ENCODE assay signal across 11 cellular contexts in genomic region chr5:138603521-138603920, GRCh38. TPM values are rescaled to one million over a fixed set of nuclear protein-coding genes. Genes with fewer than 3 reads are reported as not detected.
A peak's percentile ranks its signal among the peaks of the same experiment; 100 is the strongest.
DNase-seq lines count a peak whose midpoint lies in the region; ATAC-seq lines count a peak whose summit lies in the region.
"Had no signal": no experiment of that assay in that cellular context is flagged by ENCODE, and none has a peak within 500 bp of the region (broad histone marks: within the 10 kb centered on the region; RNA-seq: fewer than 3 reads in every experiment).

No MANE protein-coding gene starts in this region.

- no peak overlapping the region for H2BK12ac ChIP-seq in neuronal stem cell (ENCODE audit: low read length)

- no peak overlapping the region for H3K4me2 ChIP-seq in neuronal stem cell (ENCODE audit: insufficient read depth, low read length, poor library complexity, severe bottlenecking)
- H3K4me2 ChIP-seq: A549 had no signal

- H3K23ac ChIP-seq in neuronal stem cell (ENCODE audit: low read depth, low read length, poor library complexity), result no peak overlapping the region

- no peak overlapping the region for H2BK120ac ChIP-seq in neuronal stem cell (ENCODE audit: low read depth, low read length)

- peak overlapping the region; percentile 77 for H2AFZ ChIP-seq in neuronal stem cell (ENCODE audit: low read length)

- no peak overlapping the region for H4K8ac ChIP-seq in neuronal stem cell (ENCODE audit: low read depth, low read length)

- H3K4me1 ChIP-seq in neuronal stem cell (ENCODE audit: control insufficient read depth in 2 of 2, insufficient read depth in 1 of 2, low read depth in 1 of 2, low read length in 2 of 2), result peaks cover 17 to 41% of the 10 kb centered on the region in 2 donors

- no peaks in the 10 kb centered on the region for H3K27me3 ChIP-seq in neuronal stem cell (ENCODE audit: control insufficient read depth in 3 of 3, insufficient read depth in 3 of 3, low read depth in 1 of 3, low read length in 3 of 3)
- H3K27me3 ChIP-seq: esophagus muscularis mucosa had no signal

- WGBS in neuronal stem cell (ENCODE audit: extremely low coverage in 2 of 2, insufficient read length in 2 of 2, insufficient replicate concordance in 1 of 2), 2 donors, result no CpG with 5 or more reads among the region's 2 CpGs

- peak; percentile 53 for ATAC-seq in HG02588 (IDR thresholded peaks at IDR 0.05; ENCODE audit: unreplicated experiment)
- no peak for ATAC-seq in Right ventricle myocardium superior (ENCODE audit: poor library complexity)
- ATAC-seq: A549 had no signal

- intact Hi-C loops in Right ventricle myocardium superior (cut with DNase I), result no loop called here

- H2BK5ac ChIP-seq in neuronal stem cell (ENCODE audit: low read length), result no peak overlapping the region

- H3K9me3 ChIP-seq in neuronal stem cell (replicated peaks in 1 of 2; ENCODE audit: control insufficient read depth in 2 of 2, insufficient read depth in 1 of 2, low read depth in 1 of 2, low read length in 2 of 2), result no peaks in the 10 kb centered on the region
- H3K9me3 ChIP-seq: A549, esophagus muscularis mucosa had no signal

- H3K18ac ChIP-seq in neuronal stem cell (ENCODE audit: low read length), result peak overlapping the region; percentile 56

- peak; percentile 8 for DNase-seq in NCI-H2196 (lab: John Stamatoyannopoulos, UW; ENCODE audit: unreplicated experiment)
- no peak for DNase-seq in NCI-H2196 treated with DMSO at 0.1 percent for 48 hours (lab: John Stamatoyannopoulos, UW; ENCODE audit: unreplicated experiment)
- DNase-seq in amniotic epithelial cell (ENCODE audit: low read depth), result peak; percentile 54
- DNase-seq in neuronal stem cell (ENCODE audit: low spot score), result no peak
- DNase-seq in SW480 (ENCODE audit: low spot score), result no peak
- no peak for DNase-seq in Right ventricle myocardium superior
- no peak for DNase-seq in central memory CD4-positive, alpha-beta T cell
- DNase-seq: activated gamma-delta T cell had no signal

- peak overlapping the region; percentile 28 for H3K27ac ChIP-seq in neuronal stem cell (replicated peaks; ENCODE audit: low read length)
- H3K27ac ChIP-seq: A549, esophagus muscularis mucosa had no signal

- H3K36me3 ChIP-seq in neuronal stem cell (replicated peaks in 1 of 2; ENCODE audit: control insufficient read depth in 2 of 2, insufficient read depth in 2 of 2, low read length in 2 of 2), result no peaks in the 10 kb centered on the region
- H3K36me3 ChIP-seq: esophagus muscularis mucosa had no signal

- no peak overlapping the region for H2BK15ac ChIP-seq in neuronal stem cell (ENCODE audit: low read length)

- no peak overlapping the region for H3K4me3 ChIP-seq in neuronal stem cell (ENCODE audit: low read length in 2 of 2)
- H3K4me3 ChIP-seq: A549, esophagus muscularis mucosa had no signal

- H3K79me1 ChIP-seq in neuronal stem cell (ENCODE audit: low read depth, low read length), result no peaks in the 10 kb centered on the region

- H3K14ac ChIP-seq in neuronal stem cell (ENCODE audit: low read length), result no peak overlapping the region

- no peak overlapping the region for H4K91ac ChIP-seq in neuronal stem cell (ENCODE audit: low read depth, low read length, poor library complexity)

- peak overlapping the region; percentile 68 for H3K9ac ChIP-seq in neuronal stem cell (ENCODE audit: low read depth, low read length, poor library complexity)

- H2AK5ac ChIP-seq in neuronal stem cell (ENCODE audit: low read depth, low read length), result no peak overlapping the region

- H3K4ac ChIP-seq in neuronal stem cell (ENCODE audit: low read length), result no peak overlapping the region

RNA-seq across cellular contexts. Expression of gene HSPA9, which starts 28.3 kb away (rescaled TPM):
- 86.8 TPM for polyA plus RNA-seq in neuronal stem cell (2013, experiment 1 of 2)
- 85.4 TPM for polyA plus RNA-seq in neuronal stem cell (2013, experiment 2 of 2)
- total RNA-seq in Right ventricle myocardium superior, result 290 TPM

Comparison
In these comparisons a context has a peak if more than half of its experiments do, and no peak if none do; other contexts are left out.
1. DNase-seq: peak in NCI-H2196 (single experiment) and amniotic epithelial cell (single experiment); none in NCI-H2196 treated with DMSO at 0.1 percent for 48 hours (single experiment), neuronal stem cell (single experiment), SW480 (single experiment), Right ventricle myocardium superior (single experiment) and central memory CD4-positive, alpha-beta T cell (single experiment).